ENCODE assay signal across 12 cellular contexts in genomic region chr10:117134084-117135025, GRCh38. TPM values are rescaled to one million over a fixed set of nuclear protein-coding genes. Genes with fewer than 3 reads are reported as not detected.
DNase-seq lines count a peak whose midpoint lies in the region; ATAC-seq and TF ChIP-seq lines count a peak whose summit lies in the region.
"Had no signal": no experiment of that assay in that cellular context is flagged by ENCODE, and none has a peak within 500 bp of the region (broad histone marks: within the 10 kb centered on the region; RNA-seq: fewer than 3 reads in every experiment).

No MANE protein-coding gene starts in this region.

- no peaks in the 10 kb centered on the region for H3K9me3 ChIP-seq in gastrocnemius medialis
- H3K9me3 ChIP-seq: right atrium auricular region had no signal

- no peaks in the 10 kb centered on the region for H3K36me3 ChIP-seq in gastrocnemius medialis
- H3K36me3 ChIP-seq: right atrium auricular region had no signal

- intact Hi-C loops in activated naive CD4-positive, alpha-beta T cell treated with anti-CD3 and anti-CD28 coated beads for 36 hours (cut with micrococcal nuclease): loop anchor here (10.0 kb wide), 1 partner anchor 860 kb away; the partner anchor contains the start of gene GFRA1
- intact Hi-C loops in gastrocnemius medialis (cut with DNase I; ENCODE audit: low total_unique reads): no loop called here

- CTCF ChIA-PET in activated naive CD4-positive, alpha-beta T cell treated with anti-CD3 and anti-CD28 coated beads for 36 hours (lab: Charles Lee): interaction anchor here (0.6 to 1.9 kb wide), 6 partner anchors 9 to 402 kb away, joined by 3 to 9 read pairs (median 4); no protein-coding TSS in a partner anchor

- H3K9me3 Mint-ChIP-seq in activated naive CD4-positive, alpha-beta T cell treated with anti-CD3 and anti-CD28 coated beads, Interleukin-2, amount 50 U/mL, for 24 hours: no peaks in the 10 kb centered on the region
- H3K9me3 Mint-ChIP-seq in activated naive CD4-positive, alpha-beta T cell treated with anti-CD3 and anti-CD28 coated beads for 36 hours: no peaks in the 10 kb centered on the region
- H3K9me3 Mint-ChIP-seq in stimulated activated naive CD8-positive, alpha-beta T cell treated with anti-CD3 and anti-CD28 coated beads, Interleukin-15, amount 100 ng/mL, for 72 hours: no peaks in the 10 kb centered on the region
- H3K9me3 Mint-ChIP-seq: HFFc6 had no signal

- no peak overlapping the region for H3K27ac Mint-ChIP-seq in activated naive CD4-positive, alpha-beta T cell treated with anti-CD3 and anti-CD28 coated beads, Interleukin-2, amount 50 U/mL, for 24 hours
- H3K27ac Mint-ChIP-seq in activated naive CD4-positive, alpha-beta T cell treated with anti-CD3 and anti-CD28 coated beads for 36 hours: no peak overlapping the region
- H3K27ac Mint-ChIP-seq in stimulated activated naive CD8-positive, alpha-beta T cell treated with anti-CD3 and anti-CD28 coated beads, Interleukin-15, amount 100 ng/mL, for 72 hours: no peak overlapping the region
- H3K27ac Mint-ChIP-seq: HFFc6, immature natural killer cell had no signal

- no peak for TF ChIP-seq CTCF in astrocyte of the cerebellum (IDR thresholded peaks at IDR 0.05; ENCODE audit: low read depth, low read length, missing control alignments)
- no peak for TF ChIP-seq CTCF in gastrocnemius medialis (IDR thresholded peaks at IDR 0.05 in 4 of 5, conservative IDR thresholded peaks at IDR 0.05 in 1 of 5)

- no peak for DNase-seq in activated naive CD4-positive, alpha-beta T cell treated with anti-CD3 and anti-CD28 coated beads for 36 hours
- DNase-seq in astrocyte of the cerebellum (ENCODE audit: low read depth): no peak
- peak; percentile 67 for DNase-seq in islet precursor cell
- peak in 1 of 2 donors; percentile 14 for DNase-seq in stimulated activated naive CD8-positive, alpha-beta T cell treated with anti-CD3 and anti-CD28 coated beads, Interleukin-15, amount 100 ng/mL, for 72 hours
- no peak for DNase-seq in gastrocnemius medialis
- DNase-seq: HFFc6, immature natural killer cell had no signal

- no peak for ATAC-seq in stimulated activated naive CD8-positive, alpha-beta T cell treated with anti-CD3 and anti-CD28 coated beads, Interleukin-15, amount 100 ng/mL, for 72 hours
- ATAC-seq in HG02885 (IDR thresholded peaks at IDR 0.05; ENCODE audit: poor library complexity, unreplicated experiment) (no peak), gastrocnemius medialis (no peak), GM21367 (IDR thresholded peaks at IDR 0.05; ENCODE audit: unreplicated experiment) (no peak)
- ATAC-seq: K562 had no signal

- peaks cover 63% of the 10 kb centered on the region for H3K27me3 Mint-ChIP-seq in activated naive CD4-positive, alpha-beta T cell treated with anti-CD3 and anti-CD28 coated beads, Interleukin-2, amount 50 U/mL, for 24 hours
- peaks cover 81% of the 10 kb centered on the region for H3K27me3 Mint-ChIP-seq in activated naive CD4-positive, alpha-beta T cell treated with anti-CD3 and anti-CD28 coated beads for 36 hours (ENCODE audit: low read depth)
- H3K27me3 Mint-ChIP-seq in stimulated activated naive CD8-positive, alpha-beta T cell treated with anti-CD3 and anti-CD28 coated beads, Interleukin-15, amount 100 ng/mL, for 72 hours: peaks cover 96% of the 10 kb centered on the region

- H3K27ac ChIP-seq in gastrocnemius medialis: no peak overlapping the region
- H3K27ac ChIP-seq: right atrium auricular region had no signal

- TF ChIP-seq POLR2A in gastrocnemius medialis (IDR thresholded peaks at IDR 0.05): no peak

- H3K27me3 ChIP-seq in gastrocnemius medialis: peaks cover 79 to 94% (median 79%) of the 10 kb centered on the region in 3 donors

- peak overlapping the region; percentile 3 for H3K4me3 ChIP-seq in astrocyte of the cerebellum (ENCODE audit: low read depth, low read length)
- H3K4me3 ChIP-seq in gastrocnemius medialis: no peak overlapping the region
- H3K4me3 ChIP-seq: K562 had no signal

- H3K4me1 Mint-ChIP-seq in activated naive CD4-positive, alpha-beta T cell treated with anti-CD3 and anti-CD28 coated beads, Interleukin-2, amount 50 U/mL, for 24 hours: peaks cover 32% of the 10 kb centered on the region
- peaks cover 51% of the 10 kb centered on the region for H3K4me1 Mint-ChIP-seq in activated naive CD4-positive, alpha-beta T cell treated with anti-CD3 and anti-CD28 coated beads for 36 hours (ENCODE audit: low read depth)
- peaks cover 67% of the 10 kb centered on the region for H3K4me1 Mint-ChIP-seq in stimulated activated naive CD8-positive, alpha-beta T cell treated with anti-CD3 and anti-CD28 coated beads, Interleukin-15, amount 100 ng/mL, for 72 hours

- H3K36me3 Mint-ChIP-seq in activated naive CD4-positive, alpha-beta T cell treated with anti-CD3 and anti-CD28 coated beads, Interleukin-2, amount 50 U/mL, for 24 hours: peaks cover 2% of the 10 kb centered on the region
- H3K36me3 Mint-ChIP-seq in activated naive CD4-positive, alpha-beta T cell treated with anti-CD3 and anti-CD28 coated beads for 36 hours (ENCODE audit: low read depth): peaks cover 1% of the 10 kb centered on the region

- peak overlapping the region; percentile 28 for H3K4me3 Mint-ChIP-seq in activated naive CD4-positive, alpha-beta T cell treated with anti-CD3 and anti-CD28 coated beads, Interleukin-2, amount 50 U/mL, for 24 hours
- H3K4me3 Mint-ChIP-seq in activated naive CD4-positive, alpha-beta T cell treated with anti-CD3 and anti-CD28 coated beads for 36 hours: no peak overlapping the region
- peak overlapping the region; percentile 56 to 66 for H3K4me3 Mint-ChIP-seq in stimulated activated naive CD8-positive, alpha-beta T cell treated with anti-CD3 and anti-CD28 coated beads, Interleukin-15, amount 100 ng/mL, for 72 hours
- H3K4me3 Mint-ChIP-seq: HFFc6 had no signal

- in situ Hi-C loops in astrocyte of the cerebellum (cut with HindIII; ENCODE audit: low sequenced_read_pairs): no loop called here
- in situ Hi-C loops in gastrocnemius medialis (cut with MboI; ENCODE audit: low sequenced_read_pairs in 4 of 4): no loop called here

- peaks cover 0 to 7% of the 10 kb centered on the region in 2 donors for H3K4me1 ChIP-seq in gastrocnemius medialis

RNA-seq across cellular contexts. Expression of gene VAX1, which starts 3.7 kb away (rescaled TPM):
- not detected for total RNA-seq in activated naive CD4-positive, alpha-beta T cell treated with anti-CD3 and anti-CD28 coated beads for 36 hours
- total RNA-seq in gastrocnemius medialis: not detected
- total RNA-seq: HFFc6, K562, right atrium auricular region had no signal
